8 cellular contexts compared by ENCODE assay signal in genomic region chr5:115295775-115296129, GRCh38. TPM values are rescaled to one million over a fixed set of nuclear protein-coding genes. Genes with fewer than 3 reads are reported as not detected.
DNase-seq lines count a peak whose midpoint lies in the region; TF ChIP-seq lines count a peak whose summit lies in the region.

No MANE protein-coding gene starts in this region.

- H3K4me3 ChIP-seq in Jurkat, Clone E6-1 (ENCODE audit: low read length), result peak overlapping the region; percentile 69
- H3K4me3 ChIP-seq in mammary epithelial cell (replicated peaks in 1 of 3; ENCODE audit: insufficient read depth in 1 of 3, low read depth in 2 of 3, low read length in 3 of 3) (peak overlapping the region; percentile 57 to 98 (median 81)), mesenchymal stem cell (ENCODE audit: insufficient read depth in 1 of 2, low read depth in 1 of 2, low read length in 2 of 2) (peak overlapping the region; percentile 86 to 97), vagina (peak overlapping the region; percentile 88 to 96)

- H2BK5ac ChIP-seq in mesenchymal stem cell (ENCODE audit: low read depth, low read length, poor library complexity, severe bottlenecking), result no peak overlapping the region

- H3K36me3 ChIP-seq in mammary epithelial cell (ENCODE audit: insufficient read depth, low read length), result no peaks in the 10 kb centered on the region
- no peaks in the 10 kb centered on the region for H3K36me3 ChIP-seq in mesenchymal stem cell (ENCODE audit: control insufficient read depth in 1 of 2, insufficient read depth in 2 of 2, low read depth in 1 of 2, low read length in 2 of 2)
- H3K36me3 ChIP-seq in vagina, result no peaks in the 10 kb centered on the region

- no peak overlapping the region for H3K4ac ChIP-seq in mesenchymal stem cell (ENCODE audit: low read depth in 1 of 2, low read length in 2 of 2)

- dilution Hi-C loops in mammary epithelial cell (cut with HindIII; ENCODE audit: low sequenced_read_pairs), result no loop called here

- peaks cover 5% of the 10 kb centered on the region for H3K4me1 ChIP-seq in mammary epithelial cell (ENCODE audit: insufficient read depth, low read length)
- H3K4me1 ChIP-seq in mesenchymal stem cell (ENCODE audit: control insufficient read depth, insufficient read depth, low read depth, low read length), result no peaks in the 10 kb centered on the region
- H3K4me1 ChIP-seq in vagina, result peaks cover 12% of the 10 kb centered on the region

- no peaks in the 10 kb centered on the region for H3K9me3 ChIP-seq in mammary epithelial cell (replicated peaks; ENCODE audit: insufficient read depth, low read length)
- H3K9me3 ChIP-seq in mesenchymal stem cell (ENCODE audit: control insufficient read depth, low read length), result no peaks in the 10 kb centered on the region
- no peaks in the 10 kb centered on the region for H3K9me3 ChIP-seq in vagina

- H4K8ac ChIP-seq in mesenchymal stem cell (ENCODE audit: low read length), result peak overlapping the region; percentile 32

- TF ChIP-seq POLR2A in vagina (IDR thresholded peaks at IDR 0.05), result no peak

- H3K79me2 ChIP-seq in mammary epithelial cell (ENCODE audit: insufficient read depth, low read length), result peaks cover 12% of the 10 kb centered on the region

- intact Hi-C loops in mammary epithelial cell (cut with micrococcal nuclease), result loop anchor here (1.0 to 10.0 kb wide), 3 partner anchors 33 to 789 kb away; partner anchors contain the start of genes COMMD10 and PGGT1B
- intact Hi-C loops in vagina (cut with DNase I), result no loop called here

- WGBS in mammary epithelial cell (ENCODE audit: low coverage, missing lambda C conversion rate), result 6% methylated on average over 11 of the region's 11 CpGs
- WGBS in mesenchymal stem cell, result 6% methylated on average over 11 of the region's 11 CpGs

- H2AFZ ChIP-seq in mammary epithelial cell (ENCODE audit: low read depth, low read length), result peak overlapping the region; percentile 100
- peak overlapping the region; percentile 60 for H2AFZ ChIP-seq in mesenchymal stem cell (ENCODE audit: low read depth, low read length)

- TF ChIP-seq CTCF in mammary epithelial cell (conservative IDR thresholded peaks at IDR 0.05 in 1 of 2, IDR thresholded peaks at IDR 0.05 in 1 of 2; ENCODE audit: extremely low read depth in 1 of 2, insufficient read depth in 1 of 2, low read depth in 1 of 2, low read length in 2 of 2) (no peak), vagina (IDR thresholded peaks at IDR 0.05) (no peak)

- H3K27ac ChIP-seq in mammary epithelial cell (ENCODE audit: insufficient read depth, low read depth, low read length), result peak overlapping the region; percentile 40
- no peak overlapping the region for H3K27ac ChIP-seq in mesenchymal stem cell (ENCODE audit: low read length, poor library complexity, severe bottlenecking)
- peak overlapping the region; percentile 60 for H3K27ac ChIP-seq in vagina

- H3K23ac ChIP-seq in mesenchymal stem cell (ENCODE audit: low read length in 2 of 2), result no peak overlapping the region

- H3K27me3 ChIP-seq in mammary epithelial cell (ENCODE audit: insufficient read depth, low read length), result no peaks in the 10 kb centered on the region
- H3K27me3 ChIP-seq in mesenchymal stem cell (ENCODE audit: control insufficient read depth in 1 of 2, insufficient read depth in 1 of 2, low read length in 2 of 2), result no peaks in the 10 kb centered on the region
- H3K27me3 ChIP-seq in vagina, result no peaks in the 10 kb centered on the region

- H2BK12ac ChIP-seq in mesenchymal stem cell (ENCODE audit: low read length in 2 of 2), result no peak overlapping the region

- H3K18ac ChIP-seq in mesenchymal stem cell (ENCODE audit: low read depth in 1 of 2, low read length in 2 of 2), result peak overlapping the region in 1 of 2 experiments; percentile 95

- CTCF ChIA-PET in mammary epithelial cell (lab: Charles Lee; ENCODE audit: low non-redundant PET), result interaction anchor here (0.6 kb wide), 1 partner anchor 34 kb away, joined by 5 read pairs; no protein-coding TSS in a partner anchor

- H3K9ac ChIP-seq in mammary epithelial cell (ENCODE audit: insufficient read depth, low read length) (peak overlapping the region; percentile 67), mesenchymal stem cell (ENCODE audit: low read length) (peak overlapping the region; percentile 79)

- H3K4me2 ChIP-seq in mammary epithelial cell (ENCODE audit: insufficient read depth, low read depth, low read length), result peak overlapping the region; percentile 87
- H3K4me2 ChIP-seq in mesenchymal stem cell (ENCODE audit: low read length, poor library complexity, severe bottlenecking), result peak overlapping the region; percentile 68

- DNase-seq in NCI-H446 treated with DMSO at 0.1 percent for 48 hours (lab: John Stamatoyannopoulos, UW) (peak; percentile 17), NCI-H446 (lab: John Stamatoyannopoulos, UW) (no peak), mammary epithelial cell (no peak), mesenchymal stem cell (no peak), vagina (ENCODE audit: extremely low spot score in 2 of 2) (no peak), activated gamma-delta T cell (lab: John Stamatoyannopoulos, UW) (no peak)
- DNase-seq in Jurkat, Clone E6-1 (ENCODE audit: low read depth, low spot score), result no peak
- no peak for DNase-seq in activated CD8-positive, alpha-beta memory T cell treated with anti-CD3 and anti-CD28 coated beads, Interleukin-2, amount 50 U/mL, for 4 hours

- no peak overlapping the region for H2AK5ac ChIP-seq in mesenchymal stem cell (ENCODE audit: low read length, severe bottlenecking)

- H4K20me1 ChIP-seq in mammary epithelial cell (ENCODE audit: insufficient read depth, low read length), result no peaks in the 10 kb centered on the region

- H4K91ac ChIP-seq in mesenchymal stem cell (ENCODE audit: low read length), result no peak overlapping the region

- no peak overlapping the region for H2BK15ac ChIP-seq in mesenchymal stem cell (ENCODE audit: low read depth, poor library complexity, severe bottlenecking)

- H2BK120ac ChIP-seq in mesenchymal stem cell (ENCODE audit: low read depth, low read length), result no peak overlapping the region

- in situ Hi-C loops in mammary epithelial cell (cut with MboI; ENCODE audit: low sequenced_read_pairs in 2 of 2), result loop anchor here in 1 of 2 donors (25.0 kb wide), 1 partner anchor 542 kb away; the partner anchor contains the start of genes AP3S1 and ATG12

- no TSS peak for BruUV-seq in mammary epithelial cell (replicated peaks; lab: Mats Ljungman, UMichigan)

- H3K79me1 ChIP-seq in mesenchymal stem cell (replicated peaks; ENCODE audit: low read length, poor library complexity, severe bottlenecking), result peaks cover 20% of the 10 kb centered on the region

- H3K14ac ChIP-seq in mesenchymal stem cell (ENCODE audit: low read length in 2 of 2), result no peak overlapping the region

RNA-seq across cellular contexts. Expression of gene CCDC112, which starts 0.7 kb away (rescaled TPM):
- polyA plus RNA-seq in Jurkat, Clone E6-1 (2012; ENCODE audit: insufficient read depth, insufficient read length), result 17.4 TPM
- total RNA-seq in mammary epithelial cell, result 1 to 10 TPM; 3.9 to 4.3 TPM
- polyA plus RNA-seq in mammary epithelial cell, result 1.9 TPM
- not detected for polyA minus RNA-seq in mammary epithelial cell
- polyA plus RNA-seq in mesenchymal stem cell (2013, experiment 1 of 2), result 20.1 TPM
- 19.8 TPM for polyA plus RNA-seq in mesenchymal stem cell (2013, experiment 2 of 2)
- 7.9 TPM for total RNA-seq in vagina

RNA-seq across cellular contexts. Expression of gene PGGT1B, which starts 33.1 kb away (rescaled TPM):
- 31.4 TPM for polyA plus RNA-seq in Jurkat, Clone E6-1 (2012; ENCODE audit: insufficient read depth, insufficient read length)
- 10 to 100 TPM; 22.7 to 41.5 TPM for total RNA-seq in mammary epithelial cell
- polyA plus RNA-seq in mammary epithelial cell, result 2.1 TPM
- 25.6 TPM for polyA minus RNA-seq in mammary epithelial cell
- polyA plus RNA-seq in mesenchymal stem cell (2013, experiment 1 of 2), result 6.8 TPM
- polyA plus RNA-seq in mesenchymal stem cell (2013, experiment 2 of 2), result 6.3 TPM
- total RNA-seq in vagina, result 5.6 TPM
